Comparison of ENCODE assay signal across 8 cellular contexts in the genomic region with DNA sequence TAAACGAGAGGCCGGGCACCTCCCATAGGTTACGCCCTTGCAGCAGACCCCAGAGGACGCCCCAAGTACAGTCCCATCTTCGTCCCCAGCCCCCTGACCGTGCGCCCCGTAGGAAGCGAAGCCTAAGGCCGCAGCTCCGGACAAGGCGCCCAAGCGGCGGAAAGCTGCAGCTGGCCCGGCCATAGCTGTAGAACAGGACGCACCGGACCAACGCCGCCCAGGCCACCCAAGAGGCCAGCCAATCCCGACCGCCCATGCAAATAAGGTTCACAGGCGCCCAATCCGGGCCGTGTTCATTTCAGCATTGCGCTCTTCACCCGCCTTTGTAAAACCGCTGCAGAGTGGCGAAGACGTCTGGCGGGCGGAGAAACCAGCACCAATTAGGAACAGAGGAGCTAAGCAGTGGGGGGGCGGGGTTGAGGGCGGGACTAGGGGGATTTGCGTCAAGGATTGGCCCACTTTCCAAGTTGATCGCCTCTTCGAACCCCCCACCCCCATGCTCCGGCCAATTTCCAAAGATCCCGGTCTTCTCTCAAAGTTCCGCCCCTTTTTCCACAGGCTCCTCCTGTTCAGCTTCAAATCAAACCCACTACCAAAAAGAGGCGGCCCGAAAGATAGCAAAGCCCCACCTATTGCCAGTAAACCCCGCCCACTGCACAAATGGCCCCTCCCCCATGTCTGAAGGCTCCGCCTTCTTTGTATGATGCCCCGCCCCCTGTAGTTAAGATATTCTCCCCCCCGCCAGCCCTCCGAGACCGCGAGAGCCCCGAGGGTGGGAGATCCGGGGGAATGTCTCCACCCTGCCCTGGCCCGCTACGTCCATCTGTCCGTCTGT. TPM values are rescaled to one million over a fixed set of nuclear protein-coding genes. Genes with fewer than 3 reads are reported as not detected.
DNase-seq lines count a peak whose midpoint lies in the region; ATAC-seq and TF ChIP-seq lines count a peak whose summit lies in the region.

A gene (minus strand): TSS at position 196 of the 835 bp plus-strand sequence. CDS start 13 bp downstream, at position 183.

- peaks cover 0 to 12% (median 0%) of the 10 kb centered on the region in 11 experiments; a peak in 2 of 22 replicates for H4K20me1 ChIP-seq in BLaER1 treated with 17β-estradiol and CSF1 and Interleukin-3, amounts not matched to agents 10 nM and 100 nM

- peak; percentile 90 for DNase-seq in NCI-H774 (lab: John Stamatoyannopoulos, UW)
- peak; percentile 96 to 97 for DNase-seq in activated CD4-positive, alpha-beta T cell treated with anti-CD3 and anti-CD28 coated beads, Interleukin-2, amount 50 U/mL, for 4 hours
- DNase-seq in dermis blood vessel endothelial cell: peak; percentile 100
- peak; percentile 97 to 99 for DNase-seq in left lung
- peak; percentile 89 to 90 for DNase-seq in stimulated activated CD4-positive, alpha-beta T cell treated with anti-CD3 and anti-CD28 coated beads, Interleukin-2, amount 100 ng/mL, for 48 hours

- TF ChIP-seq CTCF in left lung (IDR thresholded peaks at IDR 0.05): peak in 1 of 2 donors; percentile 15

- H3K4me1 ChIP-seq in BLaER1 treated with 17β-estradiol and CSF1 and Interleukin-3, amounts not matched to agents 10 nM and 100 nM: peaks cover 21 to 44% (median 31%) of the 10 kb centered on the region in 10 experiments
- peaks cover 7 to 26% of the 10 kb centered on the region in 2 donors for H3K4me1 ChIP-seq in left lung

- peak within 1 kb of the TSS; percentile 63 to 83 (median 77); a peak in 21 of 22 replicates for H3K27ac ChIP-seq in BLaER1 treated with 17β-estradiol and CSF1 and Interleukin-3, amounts not matched to agents 10 nM and 100 nM
- peak within 1 kb of the TSS; percentile 87 for H3K27ac ChIP-seq in left lung

- ATAC-seq in GM19372 (IDR thresholded peaks at IDR 0.05; ENCODE audit: low read depth, unreplicated experiment) (peak; percentile 93), HG03558 (IDR thresholded peaks at IDR 0.05; ENCODE audit: extremely low read depth, unreplicated experiment) (peak; percentile 76), left lung (peak; percentile 94)

- peaks cover 0 to 9% (median 7%) of the 10 kb centered on the region in 11 experiments; a peak in 11 of 22 replicates for H3K36me3 ChIP-seq in BLaER1 treated with 17β-estradiol and CSF1 and Interleukin-3, amounts not matched to agents 10 nM and 100 nM
- H3K36me3 ChIP-seq in left lung: no peaks in the 10 kb centered on the region

- H3K4me3 ChIP-seq in BLaER1 treated with 17β-estradiol and CSF1 and Interleukin-3, amounts not matched to agents 10 nM and 100 nM: peak within 1 kb of the TSS; percentile 63 to 82 (median 78)
- H3K4me3 ChIP-seq in left lung: peak within 1 kb of the TSS; percentile 59 to 61

- intact Hi-C loops in left lung (cut with DNase I): no loop called here

- H3K9ac ChIP-seq in BLaER1 treated with 17β-estradiol and CSF1 and Interleukin-3, amounts not matched to agents 10 nM and 100 nM: peak within 1 kb of the TSS; percentile 76 to 87 (median 83)

- no peaks in the 10 kb centered on the region for H3K9me3 ChIP-seq in BLaER1 treated with 17β-estradiol and CSF1 and Interleukin-3, amounts not matched to agents 10 nM and 100 nM (replicated peaks in 1 of 11)
- no peaks in the 10 kb centered on the region for H3K9me3 ChIP-seq in left lung

- no peaks in the 10 kb centered on the region for H3K27me3 ChIP-seq in BLaER1 treated with 17β-estradiol and CSF1 and Interleukin-3, amounts not matched to agents 10 nM and 100 nM
- H3K27me3 ChIP-seq in left lung: peaks cover 0 to 37% of the 10 kb centered on the region in 2 donors

- peak within 1 kb of the TSS; percentile 92 to 97 (median 95) for H3K4me2 ChIP-seq in BLaER1 treated with 17β-estradiol and CSF1 and Interleukin-3, amounts not matched to agents 10 nM and 100 nM

RNA-seq across cellular contexts. Expression of the gene that starts here (rescaled TPM):
- total RNA-seq in dermis blood vessel endothelial cell (59.2 and 112 TPM in 2 replicates), left lung (10 to 100 TPM; 50.7 to 56.0 TPM)

Comparison
In these comparisons a context has a peak if more than half of its experiments do, and no peak if none do; other contexts are left out.
1. Peak in every context shown above with its lines: DNase-seq, ATAC-seq, H3K4me3 ChIP-seq and H3K27ac ChIP-seq.